In genomic region chr6:100996409-100996808, GRCh38 we compare ENCODE assay signal across 33 cellular contexts.
"Had no signal": no experiment of that assay in that cellular context is flagged by ENCODE, and none has a peak within 500 bp of the region (broad histone marks: within the 10 kb centered on the region; RNA-seq: fewer than 3 reads in every experiment).

No MANE protein-coding gene starts in this region.

- H3K9ac ChIP-seq: SK-N-SH had no signal

- DNase-seq: Kasumi-1, KG1, MG63, NCI-H1048, NCI-H1092 treated with DMSO at 0.1 percent for 48 hours, NCI-H1105 treated with DMSO at 0.1 percent for 48 hours, NCI-H1417, NCI-H1436, NCI-H146, NCI-H1694, NCI-H187, NCI-H1930, NCI-H2029 treated with DMSO at 0.1 percent for 48 hours, NCI-H2081 treated with DMSO at 0.1 percent for 48 hours, NCI-H2107, NCI-H2171 treated with DMSO at 0.1 percent for 48 hours, NCI-H2227 treated with DMSO at 0.1 percent for 48 hours, NCI-H345, NCI-H446, NCI-H510A treated with DMSO at 0.1 percent for 48 hours, NCI-H526, NCI-H69, NCI-H748 treated with DMSO at 0.1 percent for 48 hours, NCI-H82, OCI-M1, PC-3, Peyer's patch, Right ventricle myocardium superior, RPMI8226, SHP77 treated with DMSO at 0.1 percent for 48 hours, SK-N-SH, SW 1271 had no signal

- H3K4me1 ChIP-seq: Peyer's patch, SJSA1 had no signal

- H3K27me3 ChIP-seq: MG63, Peyer's patch, SJSA1 had no signal

- H3K36me3 ChIP-seq: MG63, Peyer's patch, SJSA1 had no signal

- H3K4me3 ChIP-seq: MG63, Peyer's patch, SJSA1 had no signal

- H3K27ac ChIP-seq: Peyer's patch, SJSA1 had no signal

- ATAC-seq: PC-3 had no signal

- H3K9me3 ChIP-seq: MG63, Peyer's patch, SJSA1, SK-N-SH had no signal

- H3K4me2 ChIP-seq: SK-N-SH had no signal
